In the genomic region with DNA sequence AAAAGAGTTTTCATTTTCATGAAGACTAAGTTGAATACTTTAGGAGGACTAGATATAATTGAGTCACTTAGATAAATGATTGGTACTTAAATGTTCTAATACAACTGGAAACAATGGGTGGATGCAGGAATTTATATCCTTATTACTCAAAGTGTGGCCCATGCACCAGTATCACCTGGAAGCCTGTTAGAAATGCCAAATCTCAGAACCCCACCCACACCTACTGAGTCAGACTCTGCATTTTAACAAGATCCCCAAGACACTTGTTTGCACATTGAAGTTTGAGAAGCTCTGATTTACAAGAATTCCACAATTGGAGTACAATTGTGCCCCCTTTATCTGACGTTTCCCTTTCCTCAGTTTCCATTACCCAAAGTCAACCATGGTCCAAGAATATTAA, we compare ENCODE assay signal across 32 cellular contexts.
"Had no signal": no experiment of that assay in that cellular context is flagged by ENCODE, and none has a peak within 500 bp of the region (broad histone marks: within the 10 kb centered on the region; RNA-seq: fewer than 3 reads in every experiment).

No MANE protein-coding gene starts in this region.

- H3K4me1 Mint-ChIP-seq: activated naive CD4-positive, alpha-beta T cell treated with anti-CD3 and anti-CD28 coated beads, Interleukin-2, amount 50 U/mL, for 24 hours; T-helper 17 cell had no signal

- H3K4me3 ChIP-seq: adrenal gland, body of pancreas, coronary artery, dorsolateral prefrontal cortex, esophagus muscularis mucosa, gastrocnemius medialis, heart left ventricle had no signal

- H3K36me3 Mint-ChIP-seq: activated CD4-positive, alpha-beta memory T cell treated with anti-CD3 and anti-CD28 coated beads for 36 hours had no signal

- H3K27ac Mint-ChIP-seq: activated B cell treated with CpG ODN at 0.5 μM for 24 hours; activated CD4-positive, alpha-beta memory T cell treated with anti-CD3 and anti-CD28 coated beads for 36 hours; activated naive CD4-positive, alpha-beta T cell treated with anti-CD3 and anti-CD28 coated beads for 36 hours; activated naive CD4-positive, alpha-beta T cell treated with anti-CD3 and anti-CD28 coated beads, Interleukin-2, amount 50 U/mL, for 24 hours; activated naive CD8-positive, alpha-beta T cell treated with anti-CD3 and anti-CD28 coated beads for 36 hours; activated naive CD8-positive, alpha-beta T cell treated with anti-CD3 and anti-CD28 coated beads, Interleukin-2, amount 50 U/mL, for 24 hours; dendritic cell treated with granulocyte-macrophage colony-stimulating factor and Interleukin-4, amounts not matched to agents 40 ng/mL and 50 ng/mL, for 4 days; endodermal cell; T-helper 17 cell; T-helper 2 cell treated with Interferon-gamma antibody and Interleukin-4, amounts not matched to agents 5 μg/mL and 100 μg/mL, for 36 hours had no signal

- H3K4me3 Mint-ChIP-seq: activated B cell treated with CpG ODN at 0.5 μM for 24 hours; activated CD4-positive, alpha-beta memory T cell treated with anti-CD3 and anti-CD28 coated beads for 36 hours; activated naive CD4-positive, alpha-beta T cell treated with anti-CD3 and anti-CD28 coated beads for 36 hours; activated naive CD4-positive, alpha-beta T cell treated with anti-CD3 and anti-CD28 coated beads, Interleukin-2, amount 50 U/mL, for 24 hours; activated naive CD8-positive, alpha-beta T cell treated with anti-CD3 and anti-CD28 coated beads for 36 hours; activated naive CD8-positive, alpha-beta T cell treated with anti-CD3 and anti-CD28 coated beads, Interleukin-2, amount 50 U/mL, for 24 hours; activated T-cell treated with anti-CD3 and anti-CD28 coated beads, Interleukin-2, amount 50 U/mL, for 4 hours; central memory CD8-positive, alpha-beta T cell; dendritic cell treated with granulocyte-macrophage colony-stimulating factor and Interleukin-4, amounts not matched to agents 40 ng/mL and 50 ng/mL, for 4 days; endodermal cell; T-helper 17 cell; T-helper 2 cell treated with Interferon-gamma antibody and Interleukin-4, amounts not matched to agents 5 μg/mL and 100 μg/mL, for 36 hours had no signal

- ATAC-seq: activated CD4-positive, CD25-positive, alpha-beta regulatory T cell treated with anti-CD3 and anti-CD28 coated beads, Interleukin-2, amount 50 U/mL, for 24 hours; activated naive CD8-positive, alpha-beta T cell treated with anti-CD3 and anti-CD28 coated beads, Interleukin-2, amount 50 U/mL, for 24 hours; activated T-cell treated with anti-CD3 and anti-CD28 coated beads, Interleukin-2, amount 50 U/mL, for 4 hours; body of pancreas; foreskin keratinocyte; gastrocnemius medialis; heart left ventricle; T-helper 17 cell had no signal

- H3K9me3 Mint-ChIP-seq: activated naive CD4-positive, alpha-beta T cell treated with anti-CD3 and anti-CD28 coated beads, Interleukin-2, amount 50 U/mL, for 24 hours; central memory CD8-positive, alpha-beta T cell had no signal

- H3K36me3 ChIP-seq: adrenal gland, esophagus muscularis mucosa, gastrocnemius medialis, heart left ventricle, WERI-Rb-1 had no signal

- H3K27me3 ChIP-seq: adrenal gland, body of pancreas, dorsolateral prefrontal cortex, esophagus muscularis mucosa, foreskin keratinocyte, gastrocnemius medialis, heart left ventricle had no signal

- DNase-seq: activated B cell treated with CpG ODN at 0.5 μM for 24 hours; activated CD4-positive, alpha-beta memory T cell treated with anti-CD3 and anti-CD28 coated beads for 36 hours; activated CD4-positive, alpha-beta T cell treated with anti-CD3 and anti-CD28 coated beads for 4 hours; activated CD4-positive, alpha-beta T cell treated with anti-CD3 and anti-CD28 coated beads, Interleukin-2, amount 50 U/mL, for 1 hour; activated CD8-positive, alpha-beta memory T cell treated with anti-CD3 and anti-CD28 coated beads for 24 hours; activated effector memory CD4-positive, alpha-beta T cell treated with anti-CD3 and anti-CD28 coated beads, Interleukin-2, amount 50 U/mL, for 16 hours; activated naive CD4-positive, alpha-beta T cell treated with anti-CD3 and anti-CD28 coated beads for 36 hours; activated naive CD8-positive, alpha-beta T cell treated with anti-CD3 and anti-CD28 coated beads for 36 hours; activated naive CD8-positive, alpha-beta T cell treated with anti-CD3 and anti-CD28 coated beads, Interleukin-2, amount 50 U/mL, for 24 hours; activated T-cell treated with anti-CD3 and anti-CD28 coated beads, Interleukin-2, amount 50 U/mL, for 4 hours; adrenal gland; amygdala; aorta; body of pancreas; dorsolateral prefrontal cortex; effector memory CD4-positive, alpha-beta T cell; endodermal cell; foreskin keratinocyte; gastrocnemius medialis; glutamatergic neuron; heart left ventricle; T-helper 1 cell; T-helper 17 cell; T1000; WERI-Rb-1 had no signal
